Comparison of ENCODE assay signal across 20 cellular contexts in genomic region chr4:155521382-155521781, GRCh38.
"Had no signal": no experiment of that assay in that cellular context is flagged by ENCODE, and none has a peak within 500 bp of the region (broad histone marks: within the 10 kb centered on the region; RNA-seq: fewer than 3 reads in every experiment).

No MANE protein-coding gene starts in this region.

- H3K36me3 ChIP-seq: esophagus muscularis mucosa, heart right ventricle, lower lobe of right lung had no signal

- H3K27ac ChIP-seq: foreskin keratinocyte, lower lobe of right lung had no signal

- DNase-seq: activated B cell treated with CpG ODN at 0.5 μM for 24 hours; activated CD4-positive, alpha-beta T cell treated with anti-CD3 and anti-CD28 coated beads, Interleukin-2, amount 50 U/mL, for 1 hour; activated CD8-positive, alpha-beta T cell treated with anti-CD3 and anti-CD28 coated beads for 36 hours; activated gamma-delta T cell treated with Interleukin-2 at 50 U/mL for 16 hours; activated naive CD8-positive, alpha-beta T cell treated with anti-CD3 and anti-CD28 coated beads, Interleukin-2, amount 50 U/mL, for 24 hours; activated T-cell treated with anti-CD3 and anti-CD28 coated beads, Interleukin-2, amount 50 U/mL, for 4 hours; amygdala; central memory CD4-positive, alpha-beta T cell; endodermal cell; foreskin keratinocyte; heart right ventricle; kidney glomerular epithelial cell; lower lobe of right lung; mesenchymal stem cell; posterior cingulate gyrus; small intestine; stimulated activated CD4-positive, alpha-beta T cell treated with anti-CD3 and anti-CD28 coated beads, Interleukin-1b, Interleukin-23, amount 100 ng/mL, for 48 hours; stimulated activated naive B cell treated with anti-CD40 and anti-IgM and Interleukin-4, amounts not matched to agents 10 μg/mL and 1 μg/mL and 100 μg/mL, for 72 hours; T-helper 1 cell had no signal

- H3K9me3 ChIP-seq: esophagus muscularis mucosa, lower lobe of right lung had no signal

- H3K4me1 ChIP-seq: foreskin keratinocyte had no signal

- H3K4me3 ChIP-seq: esophagus muscularis mucosa, heart right ventricle, lower lobe of right lung had no signal

- H3K27me3 ChIP-seq: esophagus muscularis mucosa, foreskin keratinocyte, heart right ventricle had no signal
